In the genomic region with DNA sequence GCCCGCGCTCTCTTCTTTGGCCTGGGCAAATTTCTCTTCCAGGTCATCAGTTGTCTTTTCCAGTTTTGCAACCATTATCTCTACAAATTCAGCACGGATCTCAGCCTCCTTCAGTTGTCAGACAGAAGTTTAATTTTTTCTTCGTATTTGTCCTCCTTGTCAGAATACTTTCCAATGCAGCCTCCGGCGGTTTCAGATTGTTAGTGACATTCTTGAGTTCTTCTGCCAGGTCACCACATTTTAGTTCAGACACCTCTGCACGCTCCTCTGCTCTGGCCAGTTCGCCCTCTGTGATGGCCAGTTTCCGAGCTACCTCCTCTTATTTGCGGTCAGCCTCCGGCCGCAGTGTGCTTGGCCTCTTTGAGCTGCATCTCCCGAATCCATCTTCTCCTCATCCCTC, we compare ENCODE assay signal across 27 cellular contexts. TPM values are rescaled to one million over a fixed set of nuclear protein-coding genes. Genes with fewer than 3 reads are reported as not detected.
DNase-seq lines count a peak whose midpoint lies in the region; ATAC-seq, FAIRE-seq and TF ChIP-seq lines count a peak whose summit lies in the region.
"Had no signal": no experiment of that assay in that cellular context is flagged by ENCODE, and none has a peak within 500 bp of the region (broad histone marks: within the 10 kb centered on the region; RNA-seq: fewer than 3 reads in every experiment).

No MANE protein-coding gene starts in this region.

- H3K4me1 ChIP-seq in mammary epithelial cell (ENCODE audit: insufficient read depth, low read length) (no peaks in the 10 kb centered on the region), breast epithelium (no peaks in the 10 kb centered on the region), GM23338 (ENCODE audit: insufficient read depth) (no peaks in the 10 kb centered on the region), K562 (replicated peaks in 1 of 2; ENCODE audit: control insufficient read depth in 2 of 2, insufficient read depth in 2 of 2, low read length in 2 of 2) (no peaks in the 10 kb centered on the region), trophoblast cell (ENCODE audit: control insufficient read depth in 1 of 2, insufficient read depth in 2 of 2, low read length in 2 of 2) (no peaks in the 10 kb centered on the region), colonic mucosa (no peaks in the 10 kb centered on the region)

- no peak overlapping the region for H3K27ac Mint-ChIP-seq in GM23338
- H3K27ac Mint-ChIP-seq: CD4-positive, alpha-beta T cell; CD8-positive, alpha-beta T cell had no signal

- FAIRE-seq in K562 (lab: Jason Lieb, UNC) = no peak
- FAIRE-seq: A204.1, D721Med, GM12878, GM12892, GM18507 had no signal

- BruUV-seq in mammary epithelial cell (replicated peaks; lab: Mats Ljungman, UMichigan) = no TSS peak
- BruUV-seq in K562 (replicated peaks; lab: Mats Ljungman, UMichigan) = no TSS peak

- POLR2A ChIA-PET in K562 (lab: Yijun Ruan, JAX) = no interaction called here

- no peaks in the 10 kb centered on the region for H3K9me3 Mint-ChIP-seq in GM23338
- H3K9me3 Mint-ChIP-seq: CD4-positive, alpha-beta T cell; CD8-positive, alpha-beta T cell had no signal

- peaks cover 2% of the 10 kb centered on the region for H3K27me3 ChIP-seq in mammary epithelial cell (ENCODE audit: insufficient read depth, low read length)
- H3K27me3 ChIP-seq in breast epithelium = peaks cover 0 to 11% of the 10 kb centered on the region in 2 donors
- peaks cover 9% of the 10 kb centered on the region for H3K27me3 ChIP-seq in GM23338 (ENCODE audit: insufficient read depth)
- H3K27me3 ChIP-seq in K562 (ENCODE audit: control insufficient read depth in 2 of 2, insufficient read depth in 2 of 2, low read length in 2 of 2) = peaks cover 0 to 16% of the 10 kb centered on the region in 2 experiments; a peak in 2 of 5 replicates
- H3K27me3 ChIP-seq in trophoblast cell (ENCODE audit: insufficient read depth, low read length) = no peaks in the 10 kb centered on the region
- H3K27me3 ChIP-seq in colonic mucosa = no peaks in the 10 kb centered on the region
- H3K27me3 ChIP-seq: BLaER1 treated with 17β-estradiol and CSF1 and Interleukin-3, amounts not matched to agents 10 nM and 100 nM had no signal

- no peak overlapping the region for H3K23ac ChIP-seq in trophoblast cell (ENCODE audit: low read length)

- no peak overlapping the region for H3K18ac ChIP-seq in trophoblast cell (ENCODE audit: low read length)

- H3K9ac ChIP-seq in mammary epithelial cell (ENCODE audit: insufficient read depth, low read length) = no peak overlapping the region
- H3K9ac ChIP-seq in K562 (ENCODE audit: insufficient read depth in 1 of 2, low read depth in 2 of 2, low read length in 2 of 2) = no peak overlapping the region
- H3K9ac ChIP-seq in trophoblast cell (ENCODE audit: low read length) = no peak overlapping the region
- H3K9ac ChIP-seq in colonic mucosa (ENCODE audit: low read depth in 2 of 2, low read length in 2 of 2) = no peak overlapping the region
- H3K9ac ChIP-seq: BLaER1 treated with 17β-estradiol and CSF1 and Interleukin-3, amounts not matched to agents 10 nM and 100 nM had no signal

- no peaks in the 10 kb centered on the region for H3K36me3 ChIP-seq in mammary epithelial cell (ENCODE audit: insufficient read depth, low read length)
- no peaks in the 10 kb centered on the region for H3K36me3 ChIP-seq in breast epithelium
- H3K36me3 ChIP-seq in GM23338 (ENCODE audit: insufficient read depth) = no peaks in the 10 kb centered on the region
- H3K36me3 ChIP-seq in K562 (ENCODE audit: control insufficient read depth, insufficient read depth, low read length) = no peaks in the 10 kb centered on the region
- H3K36me3 ChIP-seq in trophoblast cell (ENCODE audit: control insufficient read depth in 1 of 2, insufficient read depth in 2 of 2, low read length in 2 of 2) = no peaks in the 10 kb centered on the region
- H3K36me3 ChIP-seq in colonic mucosa = no peaks in the 10 kb centered on the region
- H3K36me3 ChIP-seq: BLaER1 treated with 17β-estradiol and CSF1 and Interleukin-3, amounts not matched to agents 10 nM and 100 nM had no signal

- WGBS in mammary epithelial cell (ENCODE audit: low coverage, missing lambda C conversion rate) = 83% methylated on average over 9 of the region's 13 CpGs
- WGBS in K562 (ENCODE audit: insufficient coverage, low coverage, missing lambda C conversion rate) = 18% methylated on average over 11 of the region's 13 CpGs
- WGBS in trophoblast cell (ENCODE audit: extremely low coverage, insufficient coverage, insufficient read length) = 100% methylated on average over 1 of the region's 13 CpGs

- TF ChIP-seq POLR2A in breast epithelium (IDR thresholded peaks at IDR 0.05) (no peak), K562 (conservative IDR thresholded peaks at IDR 0.05) (no peak)

- no peak overlapping the region for H2BK12ac ChIP-seq in trophoblast cell (ENCODE audit: low read length)

- H4K12ac ChIP-seq in trophoblast cell (ENCODE audit: low read depth, low read length) = no peak overlapping the region

- dilution Hi-C loops in mammary epithelial cell (cut with HindIII; ENCODE audit: low sequenced_read_pairs) = no loop called here

- H3K4me3 ChIP-seq in mammary epithelial cell (replicated peaks in 1 of 3; ENCODE audit: insufficient read depth in 1 of 3, low read depth in 2 of 3, low read length in 3 of 3) (no peak overlapping the region), breast epithelium (no peak overlapping the region), GM23338 (peak overlapping the region; percentile 46; the same call in 1 of the 2 replicates), K562 (no peak overlapping the region), trophoblast cell (ENCODE audit: low read depth, low read length) (no peak overlapping the region), colonic mucosa (no peak overlapping the region)
- H3K4me3 ChIP-seq: BLaER1 treated with 17β-estradiol and CSF1 and Interleukin-3, amounts not matched to agents 10 nM and 100 nM; GM12878 had no signal

- H3F3A ChIP-seq in GM23338 (replicated peaks; ENCODE audit: low read depth) = peaks cover 5% of the 10 kb centered on the region; the same call in 1 of the 2 replicates

- DNase-seq in mammary epithelial cell (no peak), breast epithelium (ENCODE audit: low spot score in 2 of 2) (no peak), GM23338 (ENCODE audit: low spot score) (no peak), K562 (ENCODE audit: extremely low read depth in 1 of 4, low spot score in 3 of 4) (no peak), trophoblast cell (peak; percentile 91 to 98), colonic mucosa (no peak), cerebellum (ENCODE audit: low spot score) (no peak)
- DNase-seq in stimulated activated naive CD4-positive, alpha-beta T cell treated with Interleukin-2 at 50 U/mL for 16 hours (lab: John Stamatoyannopoulos, UW) = no peak
- DNase-seq: 8988T; ACHN; Caco-2; Calu3; CD4-positive, alpha-beta T cell; CD8-positive, alpha-beta T cell; DMS79 treated with DMSO at 0.1 percent for 48 hours; GDM1 had no signal

- TF ChIP-seq EP300 in K562 (IDR thresholded peaks at IDR 0.05; ENCODE audit: low read length) = no peak

- no peaks in the 10 kb centered on the region for H3K79me2 ChIP-seq in mammary epithelial cell (ENCODE audit: insufficient read depth, low read length)
- no peaks in the 10 kb centered on the region for H3K79me2 ChIP-seq in GM23338 (replicated peaks; ENCODE audit: insufficient read depth)
- H3K79me2 ChIP-seq in K562 (ENCODE audit: control insufficient read depth, insufficient read depth, low read length) = no peaks in the 10 kb centered on the region
- H3K79me2 ChIP-seq in trophoblast cell (ENCODE audit: control insufficient read depth, insufficient read depth, low read length, poor library complexity) = no peaks in the 10 kb centered on the region

- TF ChIP-seq RAD21 in K562 (CRISPR knock-in tag; conservative IDR thresholded peaks at IDR 0.05 in 1 of 2, IDR thresholded peaks at IDR 0.05 in 1 of 2) = no peak

- H3K79me1 ChIP-seq in trophoblast cell (ENCODE audit: low read length) = no peaks in the 10 kb centered on the region

- no peaks in the 10 kb centered on the region for H4K20me1 ChIP-seq in mammary epithelial cell (ENCODE audit: insufficient read depth, low read length)
- H4K20me1 ChIP-seq in GM23338 (replicated peaks; ENCODE audit: insufficient read depth) = no peaks in the 10 kb centered on the region
- H4K20me1 ChIP-seq in K562 (replicated peaks; ENCODE audit: control insufficient read depth, insufficient read depth, low read length) = no peaks in the 10 kb centered on the region
- H4K20me1 ChIP-seq: BLaER1 treated with 17β-estradiol and CSF1 and Interleukin-3, amounts not matched to agents 10 nM and 100 nM had no signal

- H3K27me3 Mint-ChIP-seq in GM23338 (ENCODE audit: insufficient read depth, low read depth, poor library complexity) = peaks cover 11% of the 10 kb centered on the region

- H3K4me3 Mint-ChIP-seq in GM23338 = peak overlapping the region; percentile 11; the same call in 2 of the 3 replicates
- H3K4me3 Mint-ChIP-seq: CD4-positive, alpha-beta T cell; CD8-positive, alpha-beta T cell had no signal

- in situ Hi-C loops in mammary epithelial cell (cut with MboI; ENCODE audit: low sequenced_read_pairs in 2 of 2) = no loop called here
- in situ Hi-C loops in K562 (cut with MboI) = no loop called here

- no peak overlapping the region for H4K91ac ChIP-seq in trophoblast cell (ENCODE audit: low read depth, low read length)

- ATAC-seq in GM23338 = no peak
- ATAC-seq in K562 = no peak
- ATAC-seq: CD8-positive, alpha-beta T cell; GM12878 had no signal

- CTCF ChIA-PET in mammary epithelial cell (lab: Charles Lee; ENCODE audit: low non-redundant PET) (no interaction called here), K562 (lab: Yijun Ruan, JAX; ENCODE audit: low intra/inter-chr PET ratio) (no interaction called here)

- no peaks in the 10 kb centered on the region for H3K9me2 ChIP-seq in GM23338 (ENCODE audit: insufficient read depth)

- H3K9me3 ChIP-seq in mammary epithelial cell (replicated peaks; ENCODE audit: insufficient read depth, low read length) (no peaks in the 10 kb centered on the region), breast epithelium (no peaks in the 10 kb centered on the region), K562 (replicated peaks; ENCODE audit: control insufficient read depth, insufficient read depth, low read depth, low read length) (no peaks in the 10 kb centered on the region), trophoblast cell (ENCODE audit: insufficient read depth, low read depth, low read length) (no peaks in the 10 kb centered on the region), colonic mucosa (no peaks in the 10 kb centered on the region)
- H3K9me3 ChIP-seq: BLaER1 treated with 17β-estradiol and CSF1 and Interleukin-3, amounts not matched to agents 10 nM and 100 nM; Caco-2 had no signal

- H3K14ac ChIP-seq in trophoblast cell (ENCODE audit: low read length) = no peak overlapping the region

- no peak overlapping the region for H2BK120ac ChIP-seq in trophoblast cell (ENCODE audit: insufficient read depth, low read length, poor library complexity)

- H3K9me1 ChIP-seq in K562 (ENCODE audit: control insufficient read depth, insufficient read depth, low read length) = no peaks in the 10 kb centered on the region

- H2AK5ac ChIP-seq in trophoblast cell (ENCODE audit: low read length) = no peak overlapping the region

- H3K4ac ChIP-seq in trophoblast cell (ENCODE audit: low read depth, low read length) = no peak overlapping the region

- no peak overlapping the region for H4K8ac ChIP-seq in trophoblast cell (ENCODE audit: low read depth, low read length)

- H2BK5ac ChIP-seq in trophoblast cell (ENCODE audit: low read depth, low read length, poor library complexity) = no peak overlapping the region

- H3K4me1 Mint-ChIP-seq in GM23338 = peaks cover 13% of the 10 kb centered on the region

- H3K4me2 ChIP-seq in mammary epithelial cell (ENCODE audit: insufficient read depth, low read depth, low read length) (no peak overlapping the region), GM23338 (peak overlapping the region; percentile 62), K562 (ENCODE audit: insufficient read depth, low read length) (0 out of 2 replicates have a peak overlapping the region, but pooled peaks have one; percentile 11), trophoblast cell (ENCODE audit: low read length) (no peak overlapping the region)
- H3K4me2 ChIP-seq: BLaER1 treated with 17β-estradiol and CSF1 and Interleukin-3, amounts not matched to agents 10 nM and 100 nM had no signal

- intact Hi-C loops in mammary epithelial cell (cut with micrococcal nuclease) (no loop called here), breast epithelium (cut with DNase I; ENCODE audit: low total_unique reads) (no loop called here), K562 (cut with micrococcal nuclease) (no loop called here), colonic mucosa (cut with DNase I) (no loop called here)

- TF ChIP-seq CTCF in mammary epithelial cell (conservative IDR thresholded peaks at IDR 0.05 in 1 of 2, IDR thresholded peaks at IDR 0.05 in 1 of 2; ENCODE audit: extremely low read depth in 1 of 2, insufficient read depth in 1 of 2, low read depth in 1 of 2, low read length in 2 of 2) (no peak), breast epithelium (IDR thresholded peaks at IDR 0.05) (no peak), GM23338 (conservative IDR thresholded peaks at IDR 0.05; ENCODE audit: low read depth in 2 of 2) (no peak), K562 (IDR thresholded peaks at IDR 0.05 in 2 of 3, conservative IDR thresholded peaks at IDR 0.05 in 1 of 3; ENCODE audit: insufficient read depth in 2 of 3, low read depth in 1 of 3, low read length in 3 of 3) (no peak), colonic mucosa (IDR thresholded peaks at IDR 0.05) (no peak)

- H3K27ac ChIP-seq in mammary epithelial cell (ENCODE audit: insufficient read depth, low read depth, low read length) (no peak overlapping the region), breast epithelium (no peak overlapping the region), GM23338 (ENCODE audit: low read depth) (no peak overlapping the region), K562 (ENCODE audit: extremely low read depth, low read depth, low read length) (no peak overlapping the region), trophoblast cell (ENCODE audit: low read depth, low read length) (no peak overlapping the region), colonic mucosa (no peak overlapping the region)
- H3K27ac ChIP-seq: BLaER1 treated with 17β-estradiol and CSF1 and Interleukin-3, amounts not matched to agents 10 nM and 100 nM; C4-2B had no signal

- H2AFZ ChIP-seq in mammary epithelial cell (ENCODE audit: low read depth, low read length) (peak overlapping the region; percentile 55), GM23338 (peak overlapping the region; percentile 86), K562 (ENCODE audit: low read depth, low read length) (no peak overlapping the region), trophoblast cell (ENCODE audit: insufficient read depth, low read length, poor library complexity) (no peak overlapping the region)

- H3K36me3 Mint-ChIP-seq in GM23338 (ENCODE audit: low read depth) = no peaks in the 10 kb centered on the region
- H3K36me3 Mint-ChIP-seq: CD8-positive, alpha-beta T cell had no signal

RNA-seq across cellular contexts. Expression of a gene that starts 32.8 kb away (rescaled TPM):
- total RNA-seq in mammary epithelial cell (not detected), breast epithelium (not detected), K562 (2014; rRNA removed) (not detected in 2 replicates), K562 (2014; rRNA removed; fragmentation: Illumina TruSeq; extraction: Trizol) (not detected in 2 replicates), K562 (2015; rRNA removed; fragmentation: Illumina TruSeq; extraction: Trizol) (not detected in 2 replicates), K562 (2021) (0.09 TPM in 1 of 2 replicates, not detected in the other), colonic mucosa (not detected), cerebellum (not detected)
- polyA plus RNA-seq in mammary epithelial cell (not detected), GM23338 (2016; fragmentation: Nextera tagmentation; extraction: Ambion mirVana) (0.32 TPM in 1 of 2 replicates, not detected in the other), K562 (2011; rRNA removed) (not detected in 2 replicates), K562 (2014; fragmentation: Illumina TruSeq; extraction: Trizol) (0.40 TPM in 1 of 2 replicates, not detected in the other), K562 (2014; fragmentation: Nextera tagmentation; extraction: Ambion mirVana) (under 1 TPM in 1 of 2 experiments, not detected in 1; 0.15 TPM), K562 (2014; rRNA removed) (0.17 TPM in 1 of 2 replicates, not detected in the other)
- not detected for polyA minus RNA-seq in mammary epithelial cell
- not detected in 2 replicates for total RNA-seq in GM23338 (2014; rRNA removed; shearing (Covaris generic))
- total RNA-seq in K562 (2011; cell fraction: chromatin; rRNA removed; ENCODE audit: low replicate concordance) = not detected in 2 replicates
- not detected in 2 replicates for total RNA-seq in K562 (2011; cell fraction: nucleolus; rRNA removed)
- not detected in 2 replicates for total RNA-seq in K562 (2011; cell fraction: nucleoplasm; rRNA removed)
- not detected in 2 replicates for polyA plus RNA-seq in K562 (2011; cell fraction: cytosol; rRNA removed)
- polyA plus RNA-seq in K562 (2011; cell fraction: nucleus; rRNA removed) = 0.06 TPM in 1 of 2 replicates, not detected in the other
- not detected in 2 replicates for polyA plus RNA-seq in K562 (2012)
- not detected in 2 replicates for polyA minus RNA-seq in K562 (2011; rRNA and poly(A)+ RNA removed)
- polyA minus RNA-seq in K562 (2011; cell fraction: cytosol; rRNA and poly(A)+ RNA removed) = not detected in 2 replicates
- not detected in 2 replicates for polyA minus RNA-seq in K562 (2011; cell fraction: nucleus; rRNA and poly(A)+ RNA removed)
- polyA plus RNA-seq in trophoblast cell (2013) = not detected in 2 replicates
- total RNA-seq: A673; Calu3; CD4-positive, alpha-beta T cell; CD8-positive, alpha-beta T cell; G401 had no signal
- polyA plus RNA-seq: AG04450, BJ had no signal

Comparison
In these comparisons a context has a peak if more than half of its experiments do, and no peak if none do; other contexts are left out.
1. DNase-seq: peak in trophoblast cell (2 of 2); none in mammary epithelial cell (single experiment), breast epithelium (0 of 2), GM23338 (single experiment), K562 (0 of 4), stimulated activated naive CD4-positive, alpha-beta T cell treated with Interleukin-2 at 50 U/mL for 16 hours (single experiment), colonic mucosa (single experiment) and cerebellum (single experiment).
2. H2AFZ ChIP-seq: peak in mammary epithelial cell (single experiment) and GM23338 (single experiment); none in K562 (single experiment) and trophoblast cell (single experiment).
3. H3K4me2 ChIP-seq: peak in GM23338 (single experiment) and K562 (single experiment); none in mammary epithelial cell (single experiment) and trophoblast cell (single experiment).